22 cellular contexts compared by ENCODE assay signal in genomic region chr22:45686004-45686403, GRCh38. TPM values are rescaled to one million over a fixed set of nuclear protein-coding genes. Genes with fewer than 3 reads are reported as not detected.
DNase-seq lines count a peak whose midpoint lies in the region; ATAC-seq and TF ChIP-seq lines count a peak whose summit lies in the region.
"Had no signal": no experiment of that assay in that cellular context is flagged by ENCODE, and none has a peak within 500 bp of the region (broad histone marks: within the 10 kb centered on the region; RNA-seq: fewer than 3 reads in every experiment).

No MANE protein-coding gene starts in this region.

- ATAC-seq in PC-3 = no peak
- ATAC-seq in HG03135 (IDR thresholded peaks at IDR 0.05; ENCODE audit: unreplicated experiment) = no peak
- ATAC-seq: activated CD8-positive, alpha-beta T cell treated with anti-CD3 and anti-CD28 coated beads, Interleukin-2, amount 10 ng/mL, durations not matched to agents 7 days and 5 days; activated T-cell treated with anti-CD3 and anti-CD28 coated beads, Interleukin-2, amount 50 U/mL, for 72 hours; K562 had no signal

- no peak overlapping the region for H3K4me3 Mint-ChIP-seq in nephron
- H3K4me3 Mint-ChIP-seq: activated CD8-positive, alpha-beta T cell treated with anti-CD3 and anti-CD28 coated beads, Interleukin-2, amount 10 ng/mL, durations not matched to agents 7 days and 5 days; activated T-cell treated with anti-CD3 and anti-CD28 coated beads, Interleukin-2, amount 50 U/mL, for 72 hours; CD4-positive, alpha-beta T cell; naive B cell had no signal

- peaks cover 91% of the 10 kb centered on the region for H3K4me1 ChIP-seq in PC-3 (ENCODE audit: insufficient read depth, low read length)

- H3K27ac ChIP-seq in PC-3 (ENCODE audit: low read length) = peak overlapping the region; percentile 23; the same call in 1 of the 2 replicates
- H3K27ac ChIP-seq: prostate gland had no signal

- H3K9me3 Mint-ChIP-seq in nephron = no peaks in the 10 kb centered on the region
- H3K9me3 Mint-ChIP-seq: activated T-cell treated with anti-CD3 and anti-CD28 coated beads, Interleukin-2, amount 50 U/mL, for 72 hours; CD4-positive, alpha-beta T cell; naive B cell had no signal

- peaks cover 92% of the 10 kb centered on the region for H3K79me2 ChIP-seq in PC-3 (ENCODE audit: low read length)

- intact Hi-C loops in PC-3 (cut with micrococcal nuclease) = loop anchor here (10.0 kb wide), 1 partner anchor 119 kb away; no protein-coding TSS in a partner anchor

- H3F3A ChIP-seq in PC-3 (ENCODE audit: low read length, unreplicated experiment) = no peaks in the 10 kb centered on the region

- no peak overlapping the region; the same call in 1 of the 2 replicates for H3K4me2 ChIP-seq in PC-3 (ENCODE audit: low read length)

- H3K36me3 Mint-ChIP-seq in nephron (ENCODE audit: low read depth) = peaks cover 15% of the 10 kb centered on the region

- H3K36me3 ChIP-seq in PC-3 (ENCODE audit: low read depth, low read length) = peaks cover 5% of the 10 kb centered on the region
- H3K36me3 ChIP-seq: prostate gland had no signal

- POLR2A ChIA-PET in PC-3 (lab: Charles Lee; ENCODE audit: unreplicated experiment) = interaction anchor here (0.6 kb wide), 1 partner anchor 329 kb away, joined by 4 read pairs; no protein-coding TSS in a partner anchor

- peak; percentile 34 for DNase-seq in AG10803 (ENCODE audit: low read depth)
- DNase-seq in PC-3 = no peak
- DNase-seq in choroid plexus epithelial cell (ENCODE audit: low read depth) = peak; percentile 54
- DNase-seq in activated effector memory CD4-positive, alpha-beta T cell treated with Interleukin-2 at 50 U/mL for 16 hours = no peak
- DNase-seq in superior temporal gyrus (ENCODE audit: extremely low spot score) = no peak
- no peak for DNase-seq in activated naive CD4-positive, alpha-beta T cell treated with Interleukin-2 at 50 U/mL for 16 hours
- DNase-seq: activated CD8-positive, alpha-beta T cell treated with anti-CD3 and anti-CD28 coated beads, Interleukin-2, amount 10 ng/mL, durations not matched to agents 7 days and 5 days; activated T-cell treated with anti-CD3 and anti-CD28 coated beads, Interleukin-2, amount 50 U/mL, for 72 hours; CD4-positive, alpha-beta T cell; central memory CD4-positive, alpha-beta T cell; DMS79 treated with DMSO at 0.1 percent for 48 hours; effector memory CD4-positive, alpha-beta T cell; naive B cell; NCI-H1105; NCI-H2107; NCI-H774; stimulated activated CD4-positive, alpha-beta T cell treated with anti-CD3 and anti-CD28 coated beads, Interleukin-15, amount 100 ng/mL, for 24 hours; stimulated activated naive CD4-positive, alpha-beta T cell treated with Interleukin-2 at 50 U/mL for 16 hours had no signal

- peaks cover 39% of the 10 kb centered on the region for H3K4me1 Mint-ChIP-seq in nephron

- CTCF ChIA-PET in PC-3 (lab: Charles Lee) = no interaction called here

- H2AFZ ChIP-seq in PC-3 (ENCODE audit: low read length) = no peak overlapping the region

- H3K9me2 ChIP-seq in PC-3 (replicated peaks; ENCODE audit: low read length) = no peaks in the 10 kb centered on the region

- no peaks in the 10 kb centered on the region for H4K20me1 ChIP-seq in PC-3 (ENCODE audit: low read length)

- BruUV-seq in PC-3 (replicated peaks; lab: Mats Ljungman, UMichigan) = no TSS peak

- H3K27ac Mint-ChIP-seq in nephron = peak overlapping the region; percentile 11 to 79 (median 23)
- H3K27ac Mint-ChIP-seq: activated CD8-positive, alpha-beta T cell treated with anti-CD3 and anti-CD28 coated beads, Interleukin-2, amount 10 ng/mL, durations not matched to agents 7 days and 5 days; activated T-cell treated with anti-CD3 and anti-CD28 coated beads, Interleukin-2, amount 50 U/mL, for 72 hours; CD4-positive, alpha-beta T cell had no signal

- H3K27me3 ChIP-seq in PC-3 (ENCODE audit: low read length) = no peaks in the 10 kb centered on the region

- no peak for TF ChIP-seq CTCF in AG10803 (conservative IDR thresholded peaks at IDR 0.05; ENCODE audit: low read length)
- TF ChIP-seq CTCF in PC-3 (conservative IDR thresholded peaks at IDR 0.05; ENCODE audit: low read depth, low read length) = no peak
- TF ChIP-seq CTCF in choroid plexus epithelial cell (conservative IDR thresholded peaks at IDR 0.05; ENCODE audit: low read depth, low read length) = no peak
- no peak for TF ChIP-seq CTCF in nephron (IDR thresholded peaks at IDR 0.05; ENCODE audit: unreplicated experiment in 3 of 3)

- no peak overlapping the region for H3K4me3 ChIP-seq in AG10803 (ENCODE audit: low read length)
- no peak overlapping the region for H3K4me3 ChIP-seq in PC-3 (ENCODE audit: low read length)
- no peak overlapping the region for H3K4me3 ChIP-seq in choroid plexus epithelial cell (ENCODE audit: low read depth, low read length)
- H3K4me3 ChIP-seq: K562, prostate gland had no signal

- no peak overlapping the region for H3K9ac ChIP-seq in PC-3 (ENCODE audit: low read length)

- H3K27me3 Mint-ChIP-seq in nephron (ENCODE audit: low read depth) = no peaks in the 10 kb centered on the region
- H3K27me3 Mint-ChIP-seq: CD4-positive, alpha-beta T cell; naive B cell had no signal

- no peaks in the 10 kb centered on the region for H3K9me3 ChIP-seq in PC-3 (ENCODE audit: low read length)
- H3K9me3 ChIP-seq: prostate gland had no signal

RNA-seq across cellular contexts. Expression of gene ATXN10, which starts 14.4 kb away (rescaled TPM):
- 40.6 and 56.3 TPM in 2 replicates for total RNA-seq in PC-3 (2014; rRNA removed)

Comparison
In these comparisons a context has a peak if more than half of its experiments do, and no peak if none do; other contexts are left out.
1. DNase-seq: peak in AG10803 (single experiment) and choroid plexus epithelial cell (single experiment); none in PC-3 (single experiment), activated effector memory CD4-positive, alpha-beta T cell treated with Interleukin-2 at 50 U/mL for 16 hours (single experiment), superior temporal gyrus (single experiment) and activated naive CD4-positive, alpha-beta T cell treated with Interleukin-2 at 50 U/mL for 16 hours (single experiment).